ENCODE assay signal across 29 cellular contexts in genomic region chr18:55106906-55107305, GRCh38.
"Had no signal": no experiment of that assay in that cellular context is flagged by ENCODE, and none has a peak within 500 bp of the region (broad histone marks: within the 10 kb centered on the region; RNA-seq: fewer than 3 reads in every experiment).

No MANE protein-coding gene starts in this region.

- DNase-seq: cerebellar nuclear complex; dorsolateral prefrontal cortex; effector CD8-positive, alpha-beta T cell; endodermal cell; foreskin fibroblast; heart right ventricle; hippocampal formation; left cardiac atrium; left lung; mammary epithelial cell; right lobe of liver; stimulated activated CD4-positive, alpha-beta T cell treated with anti-CD3 and anti-CD28 coated beads, Interleukin-2, amount 100 ng/mL, for 24 hours; stimulated activated CD4-positive, alpha-beta T cell treated with anti-CD3 and anti-CD28 coated beads, Interleukin-4, amount 100 ng/mL, for 24 hours; stimulated activated naive CD8-positive, alpha-beta T cell treated with anti-CD3 and anti-CD28 coated beads, Interleukin-15, Interleukin-2, amounts not matched to agents 100 U/mL and 50 U/mL, for 24 hours; substantia nigra; upper lobe of left lung had no signal

- H3K9me3 Mint-ChIP-seq: endodermal cell; neural progenitor cell; stimulated activated effector memory CD8-positive, alpha-beta T cell treated with anti-CD3 and anti-CD28 coated beads, Interleukin-12 subunit alpha, Interleukin-12 subunit beta, amount 100 ng/mL, for 72 hours had no signal

- H3K27ac Mint-ChIP-seq: endodermal cell; nephron; neural progenitor cell; progenitor cell of endocrine pancreas; stimulated activated effector memory CD8-positive, alpha-beta T cell treated with anti-CD3 and anti-CD28 coated beads, Interleukin-12 subunit alpha, Interleukin-12 subunit beta, amount 100 ng/mL, for 72 hours had no signal

- H3K27me3 Mint-ChIP-seq: progenitor cell of endocrine pancreas had no signal

- H3K27me3 ChIP-seq: dorsolateral prefrontal cortex, gastroesophageal sphincter, heart right ventricle, left lung, neural progenitor cell, right lobe of liver, tibial nerve, upper lobe of left lung had no signal

- H3K4me1 Mint-ChIP-seq: nephron; stimulated activated effector memory CD8-positive, alpha-beta T cell treated with anti-CD3 and anti-CD28 coated beads, Interleukin-12 subunit alpha, Interleukin-12 subunit beta, amount 100 ng/mL, for 72 hours had no signal

- H3K79me2 ChIP-seq: parathyroid adenoma had no signal

- H3K9me3 ChIP-seq: gastroesophageal sphincter, heart right ventricle, left lung, right lobe of liver, thoracic aorta, tibial nerve, upper lobe of left lung had no signal

- H3K4me3 Mint-ChIP-seq: endodermal cell; nephron; neural progenitor cell; stimulated activated effector memory CD8-positive, alpha-beta T cell treated with anti-CD3 and anti-CD28 coated beads, Interleukin-12 subunit alpha, Interleukin-12 subunit beta, amount 100 ng/mL, for 72 hours had no signal

- H3K27ac ChIP-seq: dorsolateral prefrontal cortex, epithelial cell of prostate, gastroesophageal sphincter, heart right ventricle, left lung, neural progenitor cell, parathyroid adenoma, right lobe of liver, thoracic aorta, tibial nerve, upper lobe of left lung had no signal

- H3K4me2 ChIP-seq: neural progenitor cell, smooth muscle cell had no signal

- H3K4me3 ChIP-seq: dorsolateral prefrontal cortex, gastroesophageal sphincter, heart right ventricle, left lung, neural progenitor cell, right lobe of liver, smooth muscle cell, thoracic aorta, tibial nerve, upper lobe of left lung had no signal

- FAIRE-seq: islet of Langerhans, urothelium cell line had no signal

- H2AFZ ChIP-seq: neural progenitor cell, parathyroid adenoma had no signal

- H3K36me3 ChIP-seq: gastroesophageal sphincter, heart right ventricle, left lung, neural progenitor cell, right lobe of liver, thoracic aorta, tibial nerve, upper lobe of left lung had no signal

- ATAC-seq: esophagus mucosa; gastroesophageal sphincter; heart right ventricle; left cardiac atrium; left lung; right lobe of liver; stimulated activated effector memory CD8-positive, alpha-beta T cell treated with anti-CD3 and anti-CD28 coated beads, Interleukin-12 subunit alpha, Interleukin-12 subunit beta, amount 100 ng/mL, for 72 hours; stimulated activated naive CD8-positive, alpha-beta T cell treated with anti-CD3 and anti-CD28 coated beads, Interleukin-15, Interleukin-2, amounts not matched to agents 100 U/mL and 50 U/mL, for 24 hours had no signal

- H3K4me1 ChIP-seq: gastroesophageal sphincter, left lung, right lobe of liver, tibial nerve had no signal

- H3K9ac ChIP-seq: neural progenitor cell, parathyroid adenoma had no signal

- H3K36me3 Mint-ChIP-seq: neural progenitor cell; stimulated activated effector memory CD8-positive, alpha-beta T cell treated with anti-CD3 and anti-CD28 coated beads, Interleukin-12 subunit alpha, Interleukin-12 subunit beta, amount 100 ng/mL, for 72 hours had no signal
